Comparison of ENCODE assay signal across 23 cellular contexts in genomic region chr16:20241321-20241720, GRCh38.
"Had no signal": no experiment of that assay in that cellular context is flagged by ENCODE, and none has a peak within 500 bp of the region (broad histone marks: within the 10 kb centered on the region; RNA-seq: fewer than 3 reads in every experiment).

No MANE protein-coding gene starts in this region.

- H3K36me3 ChIP-seq: brain microvascular endothelial cell, heart left ventricle had no signal

- H3K4me3 ChIP-seq: coronary artery, dorsolateral prefrontal cortex, heart left ventricle had no signal

- H3K27me3 ChIP-seq: brain microvascular endothelial cell had no signal

- H3K27ac ChIP-seq: brain microvascular endothelial cell, coronary artery, dorsolateral prefrontal cortex, heart left ventricle, VCaP had no signal

- H3K4me1 ChIP-seq: heart left ventricle had no signal

- DNase-seq: activated B cell treated with CpG ODN at 0.5 μM for 24 hours; activated CD4-positive, alpha-beta T cell treated with anti-CD3 and anti-CD28 coated beads for 48 hours; activated CD4-positive, alpha-beta T cell treated with anti-CD3 and anti-CD28 coated beads, Interleukin-2, amount 50 U/mL, for 1 hour; activated CD4-positive, alpha-beta T cell treated with anti-CD3 and anti-CD28 coated beads, Interleukin-2, amount 50 U/mL, for 48 hours; activated CD8-positive, alpha-beta memory T cell treated with anti-CD3 and anti-CD28 coated beads for 24 hours; activated CD8-positive, alpha-beta T cell treated with anti-CD3 and anti-CD28 coated beads for 36 hours; activated effector memory CD4-positive, alpha-beta T cell treated with Interleukin-2 at 50 U/mL for 16 hours; activated gamma-delta T cell treated with Interleukin-2 at 50 U/mL for 16 hours; activated naive CD4-positive, alpha-beta T cell treated with anti-CD3 and anti-CD28 coated beads, Interleukin-2, amount 50 U/mL, for 16 hours; activated naive CD4-positive, alpha-beta T cell treated with Interleukin-2 at 50 U/mL for 16 hours; activated T-cell treated with anti-CD3 and anti-CD28 coated beads, Interleukin-2, amount 50 U/mL, for 4 hours; amniotic stem cell; anterior cingulate cortex; brain microvascular endothelial cell; dorsolateral prefrontal cortex; effector memory CD4-positive, alpha-beta T cell; endodermal cell; foreskin fibroblast; glutamatergic neuron; heart left ventricle; hypothalamus had no signal
